ENCODE assay signal across 8 cellular contexts in genomic region chr16:75555213-75555706, GRCh38. TPM values are rescaled to one million over a fixed set of nuclear protein-coding genes. Genes with fewer than 3 reads are reported as not detected.
DNase-seq lines count a peak whose midpoint lies in the region; ATAC-seq and TF ChIP-seq lines count a peak whose summit lies in the region.

No MANE protein-coding gene starts in this region.

- TF ChIP-seq CTCF in spleen (IDR thresholded peaks at IDR 0.05 in 8 of 11, conservative IDR thresholded peaks at IDR 0.05 in 3 of 11) = no peak

- intact Hi-C loops in spleen (cut with DNase I; ENCODE audit: low total_unique reads) = loop anchor here (10.0 kb wide), 1 partner anchor 90 kb away; the partner anchor contains the start of gene TMEM170A

- H3K27me3 ChIP-seq in SJSA1 (replicated peaks) (peaks cover 1% of the 10 kb centered on the region; the same call in 1 of the 2 replicates), layer of hippocampus (ENCODE audit: control insufficient read depth, insufficient read depth, low read length) (no peaks in the 10 kb centered on the region), spleen (replicated peaks in 1 of 7) (no peaks in the 10 kb centered on the region)

- WGBS in spleen, 5 donors = 2 to 9% (median 2%) methylated on average over 15 to 26 of the region's 26 CpGs

- H3K36me3 ChIP-seq in SJSA1 (no peaks in the 10 kb centered on the region), spleen (no peaks in the 10 kb centered on the region)

- H3K9me3 ChIP-seq in SJSA1 (replicated peaks) (no peaks in the 10 kb centered on the region), spleen (no peaks in the 10 kb centered on the region)

- no peak for TF ChIP-seq POLR2A in spleen (IDR thresholded peaks at IDR 0.05)

- peak overlapping the region; percentile 4; the same call in 1 of the 2 replicates for H3K27ac ChIP-seq in SJSA1
- H3K27ac ChIP-seq in layer of hippocampus (ENCODE audit: low read depth, low read length) = peak overlapping the region; percentile 80
- peak overlapping the region; percentile 38 to 84 (median 80) for H3K27ac ChIP-seq in spleen

- H3K4me1 ChIP-seq in SJSA1 (replicated peaks) = 0 out of 2 replicates have a peak, but pooled peaks cover 6% of the 10 kb centered on the region
- peaks cover 6 to 36% (median 23%) of the 10 kb centered on the region in 6 donors for H3K4me1 ChIP-seq in spleen

- ATAC-seq in GM21737 (IDR thresholded peaks at IDR 0.05; ENCODE audit: unreplicated experiment) = peak; percentile 29

- peak overlapping the region; percentile 51 for H3K4me3 ChIP-seq in SJSA1
- peak overlapping the region; percentile 59 to 100 (median 81) for H3K4me3 ChIP-seq in spleen

- DNase-seq in ELR (ENCODE audit: low read depth) = peak; percentile 97
- DNase-seq in LoVo (ENCODE audit: low spot score) = peak; percentile 88
- peak; percentile 72 to 91 for DNase-seq in SJSA1 (ENCODE audit: low read depth in 1 of 2, low spot score in 2 of 2)
- peak; percentile 96 for DNase-seq in dermis blood vessel endothelial cell
- peak; percentile 83 for DNase-seq in spleen
- DNase-seq in stimulated activated CD4-positive, alpha-beta T cell treated with anti-CD3 and anti-CD28 coated beads, Interleukin-4, amount 100 ng/mL, for 1 hour = no peak

RNA-seq across cellular contexts. Expression of gene TMEM231, which starts 0.8 kb away (rescaled TPM):
- total RNA-seq in SJSA1 (2014; rRNA removed; shearing (Covaris generic)) = 1.9 and 7.0 TPM in 2 replicates
- total RNA-seq in dermis blood vessel endothelial cell = 8.0 and 13.7 TPM in 2 replicates
- total RNA-seq in spleen = 1 to 10 TPM; 2.7 to 6.7 (median 3.5) TPM
- polyA plus RNA-seq in spleen = 1 to 10 TPM; 2.2 to 3.3 (median 2.3) TPM

RNA-seq across cellular contexts. Expression of gene GABARAPL2, which starts 10.9 kb away (rescaled TPM):
- 52.7 and 69.3 TPM in 2 replicates for total RNA-seq in SJSA1 (2014; rRNA removed; shearing (Covaris generic))
- total RNA-seq in dermis blood vessel endothelial cell (89.5 and 91.2 TPM in 2 replicates), spleen (100 to 1,000 TPM; 111 to 133 (median 119) TPM)
- polyA plus RNA-seq in spleen = 100 to 1,000 TPM in 2 of 3 donors, 10 to 100 TPM in 1; 86.6 to 169 (median 130) TPM

RNA-seq across cellular contexts. Expression of gene CHST5, which starts 19.4 kb away (rescaled TPM):
- total RNA-seq in SJSA1 (2014; rRNA removed; shearing (Covaris generic)) = 0.08 TPM in 1 of 2 replicates, not detected in the other
- total RNA-seq in dermis blood vessel endothelial cell = not detected in 2 replicates
- total RNA-seq in spleen = under 1 TPM in 2 of 7 donors, not detected in 5; 0.18 to 0.20 TPM
- polyA plus RNA-seq in spleen = under 1 TPM; 0.03 to 0.07 (median 0.06) TPM

Comparison
In these comparisons a context has a peak if more than half of its experiments do, and no peak if none do; other contexts are left out.
1. H3K27ac ChIP-seq: peak in every context shown above with its lines; median percentile 80 in spleen; 80 in layer of hippocampus; 4 in SJSA1.